Comparison of ENCODE assay signal across 17 cellular contexts in genomic region chr1:48052923-48053291, GRCh38. TPM values are rescaled to one million over a fixed set of nuclear protein-coding genes. Genes with fewer than 3 reads are reported as not detected.
DNase-seq lines count a peak whose midpoint lies in the region; ATAC-seq and TF ChIP-seq lines count a peak whose summit lies in the region.
"Had no signal": no experiment of that assay in that cellular context is flagged by ENCODE, and none has a peak within 500 bp of the region (broad histone marks: within the 10 kb centered on the region; RNA-seq: fewer than 3 reads in every experiment).

No MANE protein-coding gene starts in this region.

- H3K36me3 ChIP-seq in body of pancreas (replicated peaks in 1 of 2; ENCODE audit: insufficient read depth in 1 of 2, low read depth in 2 of 2): no peaks in the 10 kb centered on the region
- no peaks in the 10 kb centered on the region for H3K36me3 ChIP-seq in mesendoderm (ENCODE audit: control insufficient read depth, insufficient read depth, low read length)
- no peaks in the 10 kb centered on the region for H3K36me3 ChIP-seq in tibial artery
- H3K36me3 ChIP-seq: BLaER1 treated with 17β-estradiol and CSF1 and Interleukin-3, amounts not matched to agents 10 nM and 100 nM; Peyer's patch had no signal

- no peak overlapping the region for H4K5ac ChIP-seq in mesendoderm (ENCODE audit: low read length)

- CTCF ChIA-PET in RWPE1 (lab: Yijun Ruan, JAX): interaction anchor here (0.6 to 4.8 kb wide), 2 partner anchors 55 to 410 kb away, joined by 4 to 25 read pairs; partner anchors contain the start of gene TRABD2B

- H3K27ac ChIP-seq in RWPE1: peak overlapping the region; percentile 73
- H3K27ac ChIP-seq in body of pancreas: peak overlapping the region in 3 of 4 donors; percentile 22 to 57 (median 29)
- peak overlapping the region; percentile 79 for H3K27ac ChIP-seq in mesendoderm (ENCODE audit: low read depth, low read length)
- H3K27ac ChIP-seq in tibial artery: peak overlapping the region; percentile 60 to 83
- H3K27ac ChIP-seq: A549; BLaER1 treated with 17β-estradiol and CSF1 and Interleukin-3, amounts not matched to agents 10 nM and 100 nM; Peyer's patch had no signal

- ATAC-seq in body of pancreas (no peak), HG03432 (IDR thresholded peaks at IDR 0.05; ENCODE audit: unreplicated experiment) (no peak)
- no peak for ATAC-seq in stimulated activated naive CD8-positive, alpha-beta T cell treated with anti-CD3 and anti-CD28 coated beads, Interleukin-15, Interleukin-2, amounts not matched to agents 100 U/mL and 50 U/mL, for 24 hours
- ATAC-seq: A549; CD8-positive, alpha-beta T cell; GM12878 had no signal

- no peak overlapping the region for H2BK15ac ChIP-seq in mesendoderm (replicated peaks; ENCODE audit: low read depth)

- peak overlapping the region; percentile 8 for H3K9ac ChIP-seq in mesendoderm (ENCODE audit: low read length)
- H3K9ac ChIP-seq: BLaER1 treated with 17β-estradiol and CSF1 and Interleukin-3, amounts not matched to agents 10 nM and 100 nM had no signal

- 77 to 88% methylated on average over 1 of the region's 1 CpG for WGBS in body of pancreas, 2 donors
- WGBS in mesendoderm (ENCODE audit: extremely low coverage, insufficient coverage, low lambda C conversion rate): no CpG with 5 or more reads among the region's 1 CpG

- no peak overlapping the region for H3K56ac ChIP-seq in mesendoderm (ENCODE audit: low read length)

- H3K27me3 ChIP-seq in body of pancreas (no peaks in the 10 kb centered on the region), mesendoderm (ENCODE audit: insufficient read depth, low read length, poor library complexity) (no peaks in the 10 kb centered on the region), tibial artery (no peaks in the 10 kb centered on the region)
- H3K27me3 ChIP-seq: BLaER1 treated with 17β-estradiol and CSF1 and Interleukin-3, amounts not matched to agents 10 nM and 100 nM; Peyer's patch had no signal

- H3K4me2 ChIP-seq in mesendoderm (ENCODE audit: low read length): no peak overlapping the region
- H3K4me2 ChIP-seq: A549 had no signal

- no peak overlapping the region for H3K4me3 ChIP-seq in body of pancreas
- no peak overlapping the region for H3K4me3 ChIP-seq in mesendoderm (ENCODE audit: low read length)
- no peak overlapping the region for H3K4me3 ChIP-seq in tibial artery
- H3K4me3 ChIP-seq: A549; BLaER1 treated with 17β-estradiol and CSF1 and Interleukin-3, amounts not matched to agents 10 nM and 100 nM; GM12878; Peyer's patch had no signal

- H4K8ac ChIP-seq in mesendoderm (ENCODE audit: low read depth, low read length): no peak overlapping the region

- no peaks in the 10 kb centered on the region for H3K79me1 ChIP-seq in mesendoderm (ENCODE audit: low read length)

- peak overlapping the region; percentile 54 for H3K18ac ChIP-seq in mesendoderm (ENCODE audit: low read length)

- H3K9me3 ChIP-seq in body of pancreas (no peaks in the 10 kb centered on the region), tibial artery (no peaks in the 10 kb centered on the region)
- H3K9me3 ChIP-seq: A549; BLaER1 treated with 17β-estradiol and CSF1 and Interleukin-3, amounts not matched to agents 10 nM and 100 nM; Peyer's patch had no signal

- H3K23ac ChIP-seq in mesendoderm (ENCODE audit: low read length): no peak overlapping the region

- H3K4me1 ChIP-seq in body of pancreas: peaks cover 48% of the 10 kb centered on the region
- peaks cover 34% of the 10 kb centered on the region for H3K4me1 ChIP-seq in mesendoderm (ENCODE audit: control insufficient read depth, low read depth, low read length)
- H3K4me1 ChIP-seq in tibial artery: peaks cover 0 to 65% (median 57%) of the 10 kb centered on the region in 4 donors
- H3K4me1 ChIP-seq: A549 had no signal

- H3K79me2 ChIP-seq in mesendoderm (ENCODE audit: control insufficient read depth, insufficient read depth, low read length): no peaks in the 10 kb centered on the region

- no peak for DNase-seq in RWPE1 (ENCODE audit: low spot score)
- DNase-seq in body of pancreas: no peak
- no peak for DNase-seq in mesendoderm
- no peak for DNase-seq in tibial artery
- no peak for DNase-seq in NAMALWA (ENCODE audit: low spot score)
- no peak for DNase-seq in stimulated activated naive CD8-positive, alpha-beta T cell treated with anti-CD3 and anti-CD28 coated beads, Interleukin-15, Interleukin-2, amounts not matched to agents 100 U/mL and 50 U/mL, for 24 hours
- DNase-seq: CD8-positive, alpha-beta T cell; EL; H9; NCI-H2081 treated with DMSO at 0.1 percent for 48 hours; NK-92 treated with Interleukin-12 subunit alpha and Interleukin-12 subunit beta, amount 100 ng/mL, for 24 hours; Peyer's patch; SHP77 had no signal

- TF ChIP-seq CTCF in RWPE1 (conservative IDR thresholded peaks at IDR 0.05; ENCODE audit: low read depth) (no peak), body of pancreas (IDR thresholded peaks at IDR 0.05) (no peak), tibial artery (IDR thresholded peaks at IDR 0.05) (no peak)

- TF ChIP-seq POLR2A in body of pancreas (IDR thresholded peaks at IDR 0.05): no peak

- no peak overlapping the region for H2BK5ac ChIP-seq in mesendoderm (ENCODE audit: low read length)

- no peak overlapping the region for H2AK5ac ChIP-seq in mesendoderm (ENCODE audit: low read length)

- peak overlapping the region; percentile 46 for H3K4ac ChIP-seq in mesendoderm (ENCODE audit: low read depth, low read length)

- H2BK120ac ChIP-seq in mesendoderm (ENCODE audit: low read depth, low read length): no peak overlapping the region

- POLR2A ChIA-PET in RWPE1 (lab: Yijun Ruan, JAX; ENCODE audit: low non-redundant PET): no interaction called here

- intact Hi-C loops in body of pancreas (cut with DNase I): no loop called here
- intact Hi-C loops in tibial artery (cut with DNase I; ENCODE audit: low total_unique reads): no loop called here

RNA-seq across cellular contexts. Expression of gene TRABD2B, which starts 55.7 kb away (rescaled TPM):
- total RNA-seq in body of pancreas: 1 to 10 TPM; 2.6 to 4.3 TPM
- 3.4 TPM for polyA plus RNA-seq in mesendoderm (2013, experiment 1 of 2)
- 2.7 TPM for polyA plus RNA-seq in mesendoderm (2013, experiment 2 of 2)
- total RNA-seq: CD8-positive, alpha-beta T cell; GM12878 had no signal
- polyA plus RNA-seq: GM12878 had no signal

Comparison
In these comparisons a context has a peak if more than half of its experiments do, and no peak if none do; other contexts are left out.
1. H3K27ac ChIP-seq: peak in every context shown above with its lines; median percentile 79 in mesendoderm; 73 in RWPE1; 72 in tibial artery; 29 in body of pancreas.